ENCODE assay signal across 15 cellular contexts in the genomic region with DNA sequence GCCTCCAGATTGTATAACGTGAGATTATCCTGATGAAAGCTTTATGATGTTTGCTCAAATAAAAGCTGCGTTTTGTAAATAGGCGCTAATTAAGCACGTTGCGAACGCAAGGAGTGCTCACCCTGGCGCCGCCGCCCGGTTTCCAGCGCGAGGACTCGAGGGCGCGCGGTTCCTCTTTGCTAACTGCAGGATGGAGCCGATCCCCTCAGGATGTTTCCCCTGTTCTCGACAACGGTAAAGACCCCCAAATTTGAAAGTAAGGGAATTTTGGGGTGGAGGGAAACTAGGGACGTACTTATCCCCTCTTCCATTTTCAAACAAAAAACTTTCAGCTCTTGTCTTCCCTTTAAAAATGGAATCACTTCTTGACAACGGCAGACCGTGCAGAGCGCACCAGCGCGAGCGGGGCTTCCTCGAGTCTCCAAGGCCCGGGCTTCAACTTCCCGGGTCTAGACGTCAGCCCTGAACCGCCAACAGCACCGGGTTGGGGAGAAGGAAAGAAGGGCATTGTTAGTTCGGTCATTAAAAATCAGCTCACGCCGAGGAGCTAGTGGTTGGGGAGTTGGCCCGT. TPM values are rescaled to one million over a fixed set of nuclear protein-coding genes. Genes with fewer than 3 reads are reported as not detected.
A peak's percentile ranks its signal among the peaks of the same experiment; 100 is the strongest.
DNase-seq lines count a peak whose midpoint lies in the region; ATAC-seq and TF ChIP-seq lines count a peak whose summit lies in the region.
"Had no signal": no experiment of that assay in that cellular context is flagged by ENCODE, and none has a peak within 500 bp of the region (broad histone marks: within the 10 kb centered on the region; RNA-seq: fewer than 3 reads in every experiment).

No MANE protein-coding gene starts in this region.

- POLR2A ChIA-PET in MCF 10A (lab: Yijun Ruan, JAX) = interaction anchor here (0.7 kb wide), 1 partner anchor 266 kb away, joined by 4 read pairs; no protein-coding TSS in a partner anchor

- peaks cover 50% of the 10 kb centered on the region for H3K4me1 Mint-ChIP-seq in chondrocyte (ENCODE audit: low read depth)
- peaks cover 5% of the 10 kb centered on the region for H3K4me1 Mint-ChIP-seq in MCF 10A (ENCODE audit: insufficient read depth, unreplicated experiment)

- BruUV-seq in MCF 10A (replicated peaks; lab: Mats Ljungman, UMichigan) = no TSS peak

- no peak for TF ChIP-seq POLR2A in adrenal gland (IDR thresholded peaks at IDR 0.05)

- H3K4me3 ChIP-seq in HUES6 (ENCODE audit: low read depth, low read length) (peak overlapping the region; percentile 86), adrenal gland (no peak overlapping the region), heart right ventricle (peak overlapping the region in 1 of 10 donors; percentile 14)

- H3K4me1 ChIP-seq in HUES6 (ENCODE audit: control insufficient read depth, insufficient read depth, low read length) (peaks cover 75% of the 10 kb centered on the region), adrenal gland (replicated peaks in 1 of 2) (peaks cover 13 to 28% of the 10 kb centered on the region in 2 donors), heart right ventricle (peaks cover 22 to 81% (median 61%) of the 10 kb centered on the region in 9 donors)

- H3K27ac ChIP-seq in HUES6 (ENCODE audit: low read depth, low read length) (no peak overlapping the region), adrenal gland (no peak overlapping the region), heart right ventricle (no peak overlapping the region)
- H3K27ac ChIP-seq: thyroid gland had no signal

- H3K27ac Mint-ChIP-seq in chondrocyte (ENCODE audit: unreplicated experiment) = no peak overlapping the region
- no peak overlapping the region for H3K27ac Mint-ChIP-seq in MCF 10A (ENCODE audit: low read depth, unreplicated experiment)

- H3K36me3 ChIP-seq in HUES6 (ENCODE audit: control insufficient read depth, insufficient read depth, low read length) (no peaks in the 10 kb centered on the region; the same call in 1 of the 2 replicates), adrenal gland (replicated peaks in 1 of 2) (no peaks in the 10 kb centered on the region), heart right ventricle (no peaks in the 10 kb centered on the region)
- H3K36me3 ChIP-seq: thyroid gland had no signal

- no peaks in the 10 kb centered on the region for H3K9me3 Mint-ChIP-seq in chondrocyte (ENCODE audit: low read depth)
- no peaks in the 10 kb centered on the region for H3K9me3 Mint-ChIP-seq in MCF 10A (ENCODE audit: unreplicated experiment)

- CTCF ChIA-PET in MCF 10A (lab: Yijun Ruan, JAX) = interaction anchor here (4.2 kb wide), 1 partner anchor 12 kb away, joined by 14 read pairs; no protein-coding TSS in a partner anchor

- intact Hi-C loops in MCF 10A (cut with micrococcal nuclease) (no loop called here), adrenal gland (cut with DNase I) (no loop called here), heart right ventricle (cut with DNase I) (loop anchor here in 2 of 10 donors (5.0 to 10.0 kb wide), 2 partner anchors 364 to 392 kb away; no protein-coding TSS in a partner anchor)

- no peak for ATAC-seq in heart right ventricle

- H3K36me3 Mint-ChIP-seq in chondrocyte (ENCODE audit: low read depth) (peaks cover 2% of the 10 kb centered on the region), MCF 10A (ENCODE audit: insufficient read depth, unreplicated experiment) (no peaks in the 10 kb centered on the region)

- 5 to 12% (median 7%) methylated on average over 36 of the region's 36 CpGs for WGBS in adrenal gland, 4 donors
- WGBS in heart right ventricle, 2 donors = 5 to 6% methylated on average over 36 of the region's 36 CpGs

- H3K4me3 Mint-ChIP-seq in chondrocyte (ENCODE audit: unreplicated experiment) = peak overlapping the region; percentile 56
- no peak overlapping the region for H3K4me3 Mint-ChIP-seq in MCF 10A (ENCODE audit: unreplicated experiment)

- peak; percentile 33 for DNase-seq in DMS79 treated with DMSO at 0.1 percent for 48 hours (lab: John Stamatoyannopoulos, UW)
- DNase-seq in DMS79 (lab: John Stamatoyannopoulos, UW) = no peak
- DNase-seq in chondrocyte (ENCODE audit: low spot score) = peak; percentile 63
- DNase-seq in midbrain (lab: John Stamatoyannopoulos, UW) = peak; percentile 42
- DNase-seq in MCF 10A (ENCODE audit: unreplicated experiment) = no peak
- no peak for DNase-seq in adrenal gland
- no peak for DNase-seq in heart right ventricle
- DNase-seq: COR-L47, MV-4-11, NCI-H524 treated with DMSO at 0.1 percent for 48 hours, SHP77 treated with DMSO at 0.1 percent for 48 hours, thyroid gland had no signal

- H3K27me3 ChIP-seq in HUES6 (ENCODE audit: control insufficient read depth, insufficient read depth, low read length) = peaks cover 99% of the 10 kb centered on the region
- peaks cover 97% of the 10 kb centered on the region for H3K27me3 ChIP-seq in adrenal gland
- peaks cover 84 to 100% (median 100%) of the 10 kb centered on the region in 7 donors for H3K27me3 ChIP-seq in heart right ventricle

- H3K27me3 Mint-ChIP-seq in chondrocyte (ENCODE audit: low read depth) (peaks cover 7% of the 10 kb centered on the region), MCF 10A (ENCODE audit: insufficient read depth, unreplicated experiment) (peaks cover 57% of the 10 kb centered on the region)

- no peaks in the 10 kb centered on the region for H3K9me3 ChIP-seq in HUES6 (ENCODE audit: control insufficient read depth, insufficient read depth, low read depth, low read length)
- H3K9me3 ChIP-seq in adrenal gland (replicated peaks in 1 of 3) = no peaks in the 10 kb centered on the region
- H3K9me3 ChIP-seq in heart right ventricle = no peaks in the 10 kb centered on the region
- H3K9me3 ChIP-seq: thyroid gland had no signal

- TF ChIP-seq CTCF in chondrocyte (IDR thresholded peaks at IDR 0.05) (no peak), MCF 10A (IDR thresholded peaks at IDR 0.05; ENCODE audit: unreplicated experiment) (no peak), adrenal gland (IDR thresholded peaks at IDR 0.05) (no peak), heart right ventricle (IDR thresholded peaks at IDR 0.05) (no peak)

- peak overlapping the region; percentile 76 for H3K9ac ChIP-seq in HUES6 (ENCODE audit: low read length)

RNA-seq across cellular contexts. Expression of gene GBX2, which starts 1.1 kb away (rescaled TPM):
- total RNA-seq in chondrocyte (12.5 to 17.8 TPM (median 16.7 TPM) in 3 replicates), MCF 10A (2022) (not detected in 2 replicates), adrenal gland (not detected), heart right ventricle (under 1 TPM in 3 of 10 donors, not detected in 7; 0.12 to 0.22 (median 0.15) TPM)
- polyA plus RNA-seq in adrenal gland (not detected), heart right ventricle (under 1 TPM; 0.15 to 0.16 TPM)
- total RNA-seq: fibroblast of lung, skeletal muscle tissue, thyroid gland had no signal

Comparison
In these comparisons a context has a peak if more than half of its experiments do, and no peak if none do; other contexts are left out.
1. DNase-seq: peak in DMS79 treated with DMSO at 0.1 percent for 48 hours (single experiment), chondrocyte (single experiment) and midbrain (single experiment); none in DMS79 (single experiment), MCF 10A (single experiment), adrenal gland (0 of 7) and heart right ventricle (0 of 2).
2. RNA of gene GBX2, which starts 1.1 kb away (total RNA-seq): 12.5 to 17.8 TPM in chondrocyte; 0.12 to 0.22 TPM in heart right ventricle, not detected in MCF 10A and not detected in adrenal gland; every median in the first group is over 10 times any median in the second.